Comparison of ENCODE assay signal across 2 cellular contexts in the genomic region with DNA sequence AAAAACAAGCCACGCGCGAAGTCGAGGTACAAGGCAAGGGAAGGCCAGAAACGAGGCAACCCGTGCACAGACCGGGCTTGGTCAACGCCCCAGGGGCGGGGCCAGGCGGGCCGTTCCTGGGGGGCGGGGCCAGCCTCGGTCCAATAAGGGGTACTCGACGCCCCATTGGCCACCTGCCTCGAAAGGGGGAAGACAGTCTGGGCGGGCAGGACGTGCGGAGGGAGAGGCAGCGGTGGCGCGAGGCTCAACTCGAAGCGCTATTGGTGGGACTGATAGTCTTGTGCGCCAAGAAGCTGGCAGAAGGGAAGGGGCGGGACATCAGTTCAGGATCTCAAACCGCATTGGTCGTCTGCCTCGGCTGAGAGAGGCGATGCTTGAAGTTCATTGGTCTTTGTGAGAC.
A peak's percentile ranks its signal among the peaks of the same experiment; 100 is the strongest.
TF ChIP-seq lines count a peak whose summit lies in the region.

A gene with protein sequence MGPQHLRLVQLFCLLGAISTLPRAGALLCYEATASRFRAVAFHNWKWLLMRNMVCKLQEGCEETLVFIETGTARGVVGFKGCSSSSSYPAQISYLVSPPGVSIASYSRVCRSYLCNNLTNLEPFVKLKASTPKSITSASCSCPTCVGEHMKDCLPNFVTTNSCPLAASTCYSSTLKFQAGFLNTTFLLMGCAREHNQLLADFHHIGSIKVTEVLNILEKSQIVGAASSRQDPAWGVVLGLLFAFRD (minus strand): TSS at position 83 of the 400 bp plus-strand sequence. CDS start 5,398 bp downstream, outside the sequence.

TF ChIP-seq in A549, 52 proteins besides CTCF, POLR2A, EP300 and RAD21 (continued from another document):
- TF ChIP-seq, protein P1, sequence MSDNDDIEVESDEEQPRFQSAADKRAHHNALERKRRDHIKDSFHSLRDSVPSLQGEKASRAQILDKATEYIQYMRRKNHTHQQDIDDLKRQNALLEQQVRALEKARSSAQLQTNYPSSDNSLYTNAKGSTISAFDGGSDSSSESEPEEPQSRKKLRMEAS (IDR thresholded peaks at IDR 0.05): peak; percentile 47; the same call in 1 of the 2 replicates
- TF ChIP-seq, protein P2, sequence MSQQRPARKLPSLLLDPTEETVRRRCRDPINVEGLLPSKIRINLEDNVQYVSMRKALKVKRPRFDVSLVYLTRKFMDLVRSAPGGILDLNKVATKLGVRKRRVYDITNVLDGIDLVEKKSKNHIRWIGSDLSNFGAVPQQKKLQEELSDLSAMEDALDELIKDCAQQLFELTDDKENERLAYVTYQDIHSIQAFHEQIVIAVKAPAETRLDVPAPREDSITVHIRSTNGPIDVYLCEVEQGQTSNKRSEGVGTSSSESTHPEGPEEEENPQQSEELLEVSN (IDR thresholded peaks at IDR 0.05; ENCODE audit: borderline replicate concordance, low read depth): peak; percentile 80
- TF ChIP-seq JUNB (IDR thresholded peaks at IDR 0.05): no peak

TF ChIP-seq in Ishikawa, 13 proteins besides CTCF, POLR2A, EP300 and RAD21:
- TF ChIP-seq, protein P3, sequence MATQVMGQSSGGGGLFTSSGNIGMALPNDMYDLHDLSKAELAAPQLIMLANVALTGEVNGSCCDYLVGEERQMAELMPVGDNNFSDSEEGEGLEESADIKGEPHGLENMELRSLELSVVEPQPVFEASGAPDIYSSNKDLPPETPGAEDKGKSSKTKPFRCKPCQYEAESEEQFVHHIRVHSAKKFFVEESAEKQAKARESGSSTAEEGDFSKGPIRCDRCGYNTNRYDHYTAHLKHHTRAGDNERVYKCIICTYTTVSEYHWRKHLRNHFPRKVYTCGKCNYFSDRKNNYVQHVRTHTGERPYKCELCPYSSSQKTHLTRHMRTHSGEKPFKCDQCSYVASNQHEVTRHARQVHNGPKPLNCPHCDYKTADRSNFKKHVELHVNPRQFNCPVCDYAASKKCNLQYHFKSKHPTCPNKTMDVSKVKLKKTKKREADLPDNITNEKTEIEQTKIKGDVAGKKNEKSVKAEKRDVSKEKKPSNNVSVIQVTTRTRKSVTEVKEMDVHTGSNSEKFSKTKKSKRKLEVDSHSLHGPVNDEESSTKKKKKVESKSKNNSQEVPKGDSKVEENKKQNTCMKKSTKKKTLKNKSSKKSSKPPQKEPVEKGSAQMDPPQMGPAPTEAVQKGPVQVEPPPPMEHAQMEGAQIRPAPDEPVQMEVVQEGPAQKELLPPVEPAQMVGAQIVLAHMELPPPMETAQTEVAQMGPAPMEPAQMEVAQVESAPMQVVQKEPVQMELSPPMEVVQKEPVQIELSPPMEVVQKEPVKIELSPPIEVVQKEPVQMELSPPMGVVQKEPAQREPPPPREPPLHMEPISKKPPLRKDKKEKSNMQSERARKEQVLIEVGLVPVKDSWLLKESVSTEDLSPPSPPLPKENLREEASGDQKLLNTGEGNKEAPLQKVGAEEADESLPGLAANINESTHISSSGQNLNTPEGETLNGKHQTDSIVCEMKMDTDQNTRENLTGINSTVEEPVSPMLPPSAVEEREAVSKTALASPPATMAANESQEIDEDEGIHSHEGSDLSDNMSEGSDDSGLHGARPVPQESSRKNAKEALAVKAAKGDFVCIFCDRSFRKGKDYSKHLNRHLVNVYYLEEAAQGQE (IDR thresholded peaks at IDR 0.05; ENCODE audit: low read depth): no peak
- TF ChIP-seq, protein P1 (IDR thresholded peaks at IDR 0.05): peak; percentile 50; the same call in 1 of the 2 replicates
- TF ChIP-seq CREB1 (IDR thresholded peaks at IDR 0.05; ENCODE audit: low read depth): no peak
